26 cellular contexts compared by ENCODE assay signal in the genomic region with DNA sequence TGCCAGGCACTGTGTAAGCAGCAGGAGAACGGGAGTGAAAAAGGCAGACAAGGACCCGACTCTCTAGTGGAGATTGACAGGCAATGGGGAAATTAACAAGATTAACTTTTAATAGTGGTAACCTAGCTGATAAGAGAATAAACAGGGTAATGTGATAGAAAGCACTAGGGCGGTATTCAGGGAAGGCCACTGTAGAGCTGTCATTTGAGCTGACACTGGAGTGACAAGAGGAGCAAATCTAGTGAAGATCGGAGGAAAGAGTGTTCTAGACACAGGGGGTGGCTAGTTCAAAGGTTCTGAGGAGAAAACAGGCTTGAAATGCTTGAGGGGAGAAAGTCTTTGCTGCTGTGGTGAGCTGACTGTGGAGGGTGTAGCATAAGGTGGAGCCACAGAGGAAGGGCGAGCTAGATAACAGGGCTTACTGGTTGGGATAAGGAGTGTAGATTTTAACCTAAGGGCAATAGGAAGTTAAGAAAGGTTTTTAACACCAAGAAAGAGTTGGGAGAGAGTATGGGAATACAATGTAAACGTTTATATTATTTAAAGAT.
"Had no signal": no experiment of that assay in that cellular context is flagged by ENCODE, and none has a peak within 500 bp of the region (broad histone marks: within the 10 kb centered on the region; RNA-seq: fewer than 3 reads in every experiment).

No MANE protein-coding gene starts in this region.

- H3K36me3 Mint-ChIP-seq: activated CD8-positive, alpha-beta memory T cell treated with anti-CD3 and anti-CD28 coated beads, Interleukin-2, amount 10 ng/mL, durations not matched to agents 7 days and 5 days; activated naive CD4-positive, alpha-beta T cell treated with anti-CD3 and anti-CD28 coated beads, Interleukin-2, amount 50 U/mL, for 72 hours; natural killer cell treated with Interleukin-12 subunit alpha and Interleukin-12 subunit beta and Interleukin-15 and Interleukin-18, amount 100 ng/mL, for 72 hours had no signal

- H3K4me1 ChIP-seq: ascending aorta, esophagus muscularis mucosa, parathyroid adenoma, tibial artery had no signal

- H3K27me3 Mint-ChIP-seq: activated CD4-positive, alpha-beta T cell treated with anti-CD3 and anti-CD28 coated beads, Interleukin-2, amount 10 ng/mL, durations not matched to agents 24 days and 14 days; activated CD8-positive, alpha-beta memory T cell treated with anti-CD3 and anti-CD28 coated beads, Interleukin-2, amount 10 ng/mL, durations not matched to agents 7 days and 5 days; activated CD8-positive, alpha-beta T cell treated with anti-CD3 and anti-CD28 coated beads for 36 hours; natural killer cell treated with Interleukin-12 subunit alpha and Interleukin-12 subunit beta and Interleukin-15 and Interleukin-18, amount 100 ng/mL, for 72 hours; stimulated activated naive CD8-positive, alpha-beta T cell treated with anti-CD3 and anti-CD28 coated beads, Interleukin-15, Interleukin-2, amounts not matched to agents 100 ng/mL and 50 ng/mL, for 24 hours had no signal

- H3K4me3 Mint-ChIP-seq: activated CD4-positive, alpha-beta T cell treated with anti-CD3 and anti-CD28 coated beads, Interleukin-2, amount 10 ng/mL, durations not matched to agents 24 days and 14 days; activated CD8-positive, alpha-beta memory T cell treated with anti-CD3 and anti-CD28 coated beads, Interleukin-2, amount 10 ng/mL, durations not matched to agents 7 days and 5 days; activated CD8-positive, alpha-beta T cell treated with anti-CD3 and anti-CD28 coated beads for 36 hours; natural killer cell treated with Interleukin-12 subunit alpha and Interleukin-12 subunit beta and Interleukin-15 and Interleukin-18, amount 100 ng/mL, for 72 hours; stimulated activated naive CD8-positive, alpha-beta T cell treated with anti-CD3 and anti-CD28 coated beads, Interleukin-15, Interleukin-2, amounts not matched to agents 100 ng/mL and 50 ng/mL, for 24 hours had no signal

- H3K4me1 Mint-ChIP-seq: activated CD4-positive, alpha-beta T cell treated with anti-CD3 and anti-CD28 coated beads, Interleukin-2, amount 10 ng/mL, durations not matched to agents 24 days and 14 days; activated CD8-positive, alpha-beta memory T cell treated with anti-CD3 and anti-CD28 coated beads, Interleukin-2, amount 10 ng/mL, durations not matched to agents 7 days and 5 days had no signal

- H3K9me3 ChIP-seq: ascending aorta, esophagus muscularis mucosa, gastrocnemius medialis, neutrophil, tibial artery had no signal

- H3K36me3 ChIP-seq: ascending aorta, brain microvascular endothelial cell, esophagus muscularis mucosa, gastrocnemius medialis, neutrophil, tibial artery had no signal

- H3K9me3 Mint-ChIP-seq: activated CD4-positive, alpha-beta T cell treated with anti-CD3 and anti-CD28 coated beads, Interleukin-2, amount 10 ng/mL, durations not matched to agents 24 days and 14 days; activated CD8-positive, alpha-beta T cell treated with anti-CD3 and anti-CD28 coated beads for 36 hours; activated naive CD4-positive, alpha-beta T cell treated with anti-CD3 and anti-CD28 coated beads, Interleukin-2, amount 50 U/mL, for 72 hours; natural killer cell treated with Interleukin-12 subunit alpha and Interleukin-12 subunit beta and Interleukin-15 and Interleukin-18, amount 100 ng/mL, for 72 hours; stimulated activated naive CD8-positive, alpha-beta T cell treated with anti-CD3 and anti-CD28 coated beads, Interleukin-15, Interleukin-2, amounts not matched to agents 100 ng/mL and 50 ng/mL, for 24 hours had no signal

- H3K4me3 ChIP-seq: ascending aorta, esophagus muscularis mucosa, gastrocnemius medialis, tibial artery had no signal

- DNase-seq: activated CD4-positive, alpha-beta T cell treated with anti-CD3 and anti-CD28 coated beads, Interleukin-2, amount 10 ng/mL, durations not matched to agents 24 days and 14 days; activated CD8-positive, alpha-beta memory T cell treated with anti-CD3 and anti-CD28 coated beads, Interleukin-2, amount 10 ng/mL, durations not matched to agents 7 days and 5 days; activated CD8-positive, alpha-beta T cell treated with anti-CD3 and anti-CD28 coated beads for 36 hours; activated gamma-delta T cell treated with Interleukin-2 at 50 U/mL for 16 hours; activated T-cell treated with anti-CD3 and anti-CD28 coated beads for 4 hours; brain microvascular endothelial cell; caudate nucleus; dermis blood vessel endothelial cell; effector CD8-positive, alpha-beta T cell; gastrocnemius medialis; hippocampal formation; left cardiac atrium; right cardiac atrium; stimulated activated CD4-positive, alpha-beta T cell treated with anti-CD3 and anti-CD28 coated beads, Interleukin-12 subunit alpha, Interleukin-12 subunit beta, amount 100 ng/mL, for 4 hours; stimulated activated CD4-positive, alpha-beta T cell treated with anti-CD3 and anti-CD28 coated beads, Interleukin-4, amount 100 ng/mL, for 4 hours; substantia nigra; T-helper 1 cell; tibial artery had no signal

- ATAC-seq: activated CD4-positive, CD25-positive, alpha-beta regulatory T cell treated with anti-CD3 and anti-CD28 coated beads, Interleukin-2, amount 50 U/mL, for 24 hours; activated CD8-positive, alpha-beta memory T cell treated with anti-CD3 and anti-CD28 coated beads, Interleukin-2, amount 10 ng/mL, durations not matched to agents 7 days and 5 days; activated CD8-positive, alpha-beta T cell treated with anti-CD3 and anti-CD28 coated beads for 36 hours; activated naive CD4-positive, alpha-beta T cell treated with anti-CD3 and anti-CD28 coated beads, Interleukin-2, amount 50 U/mL, for 72 hours; gastrocnemius medialis; left cardiac atrium; natural killer cell treated with Interleukin-12 subunit alpha and Interleukin-12 subunit beta and Interleukin-15 and Interleukin-18, amount 100 ng/mL, for 72 hours had no signal

- H3K9ac ChIP-seq: parathyroid adenoma had no signal

- H3K27ac Mint-ChIP-seq: activated CD4-positive, alpha-beta T cell treated with anti-CD3 and anti-CD28 coated beads, Interleukin-2, amount 10 ng/mL, durations not matched to agents 24 days and 14 days; activated CD8-positive, alpha-beta memory T cell treated with anti-CD3 and anti-CD28 coated beads, Interleukin-2, amount 10 ng/mL, durations not matched to agents 7 days and 5 days; activated CD8-positive, alpha-beta T cell treated with anti-CD3 and anti-CD28 coated beads for 36 hours; activated naive CD4-positive, alpha-beta T cell treated with anti-CD3 and anti-CD28 coated beads, Interleukin-2, amount 50 U/mL, for 72 hours; natural killer cell treated with Interleukin-12 subunit alpha and Interleukin-12 subunit beta and Interleukin-15 and Interleukin-18, amount 100 ng/mL, for 72 hours; stimulated activated naive CD8-positive, alpha-beta T cell treated with anti-CD3 and anti-CD28 coated beads, Interleukin-15, Interleukin-2, amounts not matched to agents 100 ng/mL and 50 ng/mL, for 24 hours had no signal

- H3K79me2 ChIP-seq: parathyroid adenoma had no signal

- H3K27me3 ChIP-seq: ascending aorta, brain microvascular endothelial cell, esophagus muscularis mucosa, gastrocnemius medialis, neutrophil, tibial artery had no signal

- H3K27ac ChIP-seq: ascending aorta, brain microvascular endothelial cell, esophagus muscularis mucosa, gastrocnemius medialis, neutrophil, parathyroid adenoma, tibial artery had no signal
